ENCODE assay signal across 10 cellular contexts in the genomic region with DNA sequence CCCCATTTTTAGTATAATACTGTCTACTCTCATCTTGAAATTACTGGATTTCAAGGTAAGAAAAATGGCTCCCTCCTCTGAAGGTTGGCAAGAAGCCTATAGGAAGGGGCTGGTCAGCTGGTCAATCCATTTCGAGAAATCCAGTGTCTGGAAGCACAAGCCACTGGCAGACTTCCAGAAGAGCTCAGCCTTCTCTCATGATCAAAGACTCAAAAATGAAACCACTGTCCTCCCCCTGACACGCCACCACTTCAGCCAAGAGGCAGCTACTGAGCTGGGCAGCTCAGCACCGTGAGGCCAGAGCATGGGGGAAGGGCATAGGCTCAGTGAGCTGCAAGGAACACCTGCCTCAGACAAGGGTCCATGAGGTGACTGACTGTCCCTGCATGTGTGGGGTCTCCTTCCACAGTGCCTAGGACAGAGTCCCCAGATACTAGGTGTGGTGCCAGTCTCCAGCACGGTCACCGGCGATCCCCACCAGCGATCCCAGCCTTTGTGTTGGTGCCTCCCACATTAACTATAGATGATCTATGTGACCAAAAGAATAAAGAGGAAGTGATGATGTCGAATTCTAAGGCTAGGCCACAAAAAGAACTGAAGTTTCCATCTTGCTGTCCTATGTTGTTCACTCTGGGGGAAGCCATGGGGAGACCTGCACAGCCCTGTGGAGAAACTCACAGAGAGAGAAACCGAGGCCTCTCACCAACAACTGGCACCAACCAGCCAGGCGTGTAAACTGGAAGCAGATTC.
A peak's percentile ranks its signal among the peaks of the same experiment; 100 is the strongest.
DNase-seq lines count a peak whose midpoint lies in the region; ATAC-seq, FAIRE-seq and TF ChIP-seq lines count a peak whose summit lies in the region.
"Had no signal": no experiment of that assay in that cellular context is flagged by ENCODE, and none has a peak within 500 bp of the region (broad histone marks: within the 10 kb centered on the region; RNA-seq: fewer than 3 reads in every experiment).

No MANE protein-coding gene starts in this region.

- TF ChIP-seq EP300 in gastroesophageal sphincter (IDR thresholded peaks at IDR 0.05) = no peak

- intact Hi-C loops in psoas muscle (cut with DNase I) = no loop called here

- H3K27ac ChIP-seq in gastroesophageal sphincter (peak overlapping the region; percentile 48 to 78 (median 68)), psoas muscle (peak overlapping the region; percentile 73), foreskin keratinocyte (no peak overlapping the region)

- H3K9me3 ChIP-seq in gastroesophageal sphincter (no peaks in the 10 kb centered on the region), psoas muscle (no peaks in the 10 kb centered on the region)

- no peak for TF ChIP-seq POLR2A in gastroesophageal sphincter (IDR thresholded peaks at IDR 0.05)

- H3K27me3 ChIP-seq in gastroesophageal sphincter = no peaks in the 10 kb centered on the region
- H3K27me3 ChIP-seq in psoas muscle (ENCODE audit: insufficient read depth in 3 of 3, low read length in 2 of 3) = no peaks in the 10 kb centered on the region
- H3K27me3 ChIP-seq in foreskin keratinocyte = no peaks in the 10 kb centered on the region

- 63 to 67% methylated on average over 3 to 5 of the region's 10 CpGs for WGBS in gastroesophageal sphincter (ENCODE audit: low coverage in 1 of 2), 2 donors
- 60 to 70% (median 69%) methylated on average over 10 of the region's 10 CpGs for WGBS in psoas muscle, 3 donors

- ATAC-seq in gastroesophageal sphincter (peak; percentile 52), psoas muscle (peak; percentile 52 to 76 (median 63)), HG03280 (IDR thresholded peaks at IDR 0.05; ENCODE audit: unreplicated experiment) (no peak), HG03159 (IDR thresholded peaks at IDR 0.05; ENCODE audit: unreplicated experiment) (no peak), foreskin keratinocyte (no peak)

- H3K36me3 ChIP-seq in gastroesophageal sphincter (no peaks in the 10 kb centered on the region), psoas muscle (ENCODE audit: insufficient read depth in 1 of 2, low read depth in 1 of 2) (no peaks in the 10 kb centered on the region)

- DNase-seq in Daoy (ENCODE audit: low read depth) (peak; percentile 56), RCC 7860 (ENCODE audit: low spot score) (peak; percentile 83), psoas muscle (peak; percentile 58 to 70), iPS-NIHi7 (ENCODE audit: extremely low spot score) (no peak), foreskin keratinocyte (no peak)
- DNase-seq: activated CD8-positive, alpha-beta memory T cell treated with anti-CD3 and anti-CD28 coated beads for 24 hours had no signal

- TF ChIP-seq CTCF in gastroesophageal sphincter (IDR thresholded peaks at IDR 0.05) (no peak), psoas muscle (IDR thresholded peaks at IDR 0.05) (no peak), foreskin keratinocyte (conservative IDR thresholded peaks at IDR 0.05) (no peak)

- peak; percentile 80 for FAIRE-seq in RCC 7860 (lab: Jason Lieb, UNC)
- FAIRE-seq: keratinocyte had no signal

- H3K4me3 ChIP-seq in gastroesophageal sphincter (no peak overlapping the region), psoas muscle (no peak overlapping the region)

- H3K4me1 ChIP-seq in gastroesophageal sphincter (peaks cover 0 to 40% (median 24%) of the 10 kb centered on the region in 3 donors), psoas muscle (peaks cover 33% of the 10 kb centered on the region), foreskin keratinocyte (peaks cover 6% of the 10 kb centered on the region)

Comparison
In these comparisons a context has a peak if more than half of its experiments do, and no peak if none do; other contexts are left out.
1. DNase-seq: peak in Daoy (single experiment), RCC 7860 (single experiment) and psoas muscle (2 of 2); none in iPS-NIHi7 (single experiment) and foreskin keratinocyte (0 of 2).
2. ATAC-seq: peak in gastroesophageal sphincter (single experiment) and psoas muscle (4 of 4); none in HG03280 (single experiment), HG03159 (single experiment) and foreskin keratinocyte (single experiment).